ENCODE assay signal across 8 cellular contexts in the genomic region with DNA sequence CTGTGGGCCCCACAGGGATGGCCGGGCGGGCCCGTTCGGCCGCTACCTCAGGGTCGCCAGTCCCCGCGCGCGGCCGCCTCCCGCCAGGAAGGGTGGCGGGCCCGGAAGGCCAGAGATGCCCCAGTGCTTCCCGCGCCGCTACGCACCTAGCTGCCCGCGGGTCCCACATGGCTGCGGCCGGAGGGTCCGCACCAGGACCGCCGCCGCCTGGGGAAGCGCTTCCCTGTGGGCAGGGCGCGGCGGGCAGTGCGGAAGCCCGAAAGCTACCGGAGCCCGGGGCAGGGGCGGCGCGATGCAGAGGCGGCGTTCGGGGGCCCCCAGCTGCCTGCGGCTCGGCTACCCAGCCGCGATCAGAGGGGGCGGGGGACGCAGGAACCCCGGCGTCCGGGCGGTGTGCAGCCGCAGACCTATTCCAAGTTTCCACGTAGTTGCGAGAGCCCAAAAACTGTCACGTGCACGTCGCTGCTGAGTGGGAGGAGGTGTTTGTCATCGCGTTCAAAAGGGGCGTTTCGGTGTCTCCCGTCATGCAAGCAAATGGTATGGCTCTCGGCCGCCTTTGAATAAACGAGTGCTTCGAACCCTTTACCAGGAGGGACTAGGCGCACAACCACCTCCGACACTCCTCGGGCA. TPM values are rescaled to one million over a fixed set of nuclear protein-coding genes. Genes with fewer than 3 reads are reported as not detected.
DNase-seq lines count a peak whose midpoint lies in the region; ATAC-seq and TF ChIP-seq lines count a peak whose summit lies in the region.

A gene (minus strand): TSS at position 414 of the 630 bp plus-strand sequence. CDS start 245 bp downstream, at position 169.

- peak; percentile 62 for ATAC-seq in HG02678 (IDR thresholded peaks at IDR 0.05; ENCODE audit: unreplicated experiment)

- peaks cover 6 to 39% (median 24%) of the 10 kb centered on the region in 4 donors for H3K4me1 ChIP-seq in stomach

- TF ChIP-seq CTCF in GM13976 (IDR thresholded peaks at IDR 0.05; ENCODE audit: borderline replicate concordance, control extremely low read depth, extremely low read depth, insufficient read depth, missing control alignments) (no peak), neural crest cell (conservative IDR thresholded peaks at IDR 0.05) (no peak), stomach (IDR thresholded peaks at IDR 0.05) (no peak)

- intact Hi-C loops in stomach (cut with DNase I; ENCODE audit: low total_unique reads): no loop called here

- H3K9me3 Mint-ChIP-seq in neural crest cell: peaks cover 20% of the 10 kb centered on the region

- peaks cover 9 to 15% (median 12%) of the 10 kb centered on the region in 4 donors for H3K9me3 ChIP-seq in stomach

- peaks cover 2% of the 10 kb centered on the region for H3K27me3 Mint-ChIP-seq in neural crest cell (ENCODE audit: low read depth)

- peaks cover 18% of the 10 kb centered on the region for H3K4me1 Mint-ChIP-seq in neural crest cell

- H3K4me3 Mint-ChIP-seq in neural crest cell: peak within 1 kb of the TSS; percentile 88

- H3K27me3 ChIP-seq in stomach: no peaks in the 10 kb centered on the region

- H3K36me3 ChIP-seq in stomach: no peaks in the 10 kb centered on the region

- H3K27ac Mint-ChIP-seq in neural crest cell (ENCODE audit: unreplicated experiment): peak within 1 kb of the TSS; percentile 71

- no peak for TF ChIP-seq POLR2A in stomach (IDR thresholded peaks at IDR 0.05)

- H3K36me3 Mint-ChIP-seq in neural crest cell (ENCODE audit: low read depth): peaks cover 15% of the 10 kb centered on the region

- H3K27ac ChIP-seq in stomach: peak within 1 kb of the TSS; percentile 33 to 86 (median 81)

- peak within 1 kb of the TSS; percentile 65 to 91 (median 78) for H3K4me3 ChIP-seq in stomach

- WGBS in stomach, 5 donors: 1 to 3% (median 2%) methylated on average over 27 to 68 of the region's 68 CpGs

- in situ Hi-C loops in GM13976 (cut with MboI; ENCODE audit: low sequenced_read_pairs, unreplicated experiment): no loop called here

- TF ChIP-seq EP300 in stomach (IDR thresholded peaks at IDR 0.05): no peak

- peak; percentile 80 for DNase-seq in GM13976 (ENCODE audit: low spot score)
- peak; percentile 56 for DNase-seq in NCI-H69 (lab: John Stamatoyannopoulos, UW)
- DNase-seq in activated T-helper 1 cell treated with Interleukin-2 at 50 U/mL for 16 hours (ENCODE audit: low read depth): peak; percentile 68
- peak; percentile 30 for DNase-seq in fibroblast of the conjunctiva (ENCODE audit: low read depth)
- DNase-seq in neural crest cell (ENCODE audit: low read depth, low spot score): peak; percentile 39
- peak; percentile 56 for DNase-seq in stomach
- no peak for DNase-seq in NCI-H524 treated with DMSO at 0.1 percent for 48 hours (lab: John Stamatoyannopoulos, UW)

RNA-seq across cellular contexts. Expression of the gene that starts here (rescaled TPM):
- 8.9 and 11.3 TPM in 2 replicates for total RNA-seq in neural crest cell
- total RNA-seq in stomach: 10 to 100 TPM in 3 of 5 donors, 1 to 10 TPM in 2; 5.3 to 27.2 (median 13.5) TPM
- polyA plus RNA-seq in stomach: 1 to 10 TPM; 1.2 to 3.1 (median 2.0) TPM
